Comparison of ENCODE assay signal across 15 cellular contexts in the genomic region with DNA sequence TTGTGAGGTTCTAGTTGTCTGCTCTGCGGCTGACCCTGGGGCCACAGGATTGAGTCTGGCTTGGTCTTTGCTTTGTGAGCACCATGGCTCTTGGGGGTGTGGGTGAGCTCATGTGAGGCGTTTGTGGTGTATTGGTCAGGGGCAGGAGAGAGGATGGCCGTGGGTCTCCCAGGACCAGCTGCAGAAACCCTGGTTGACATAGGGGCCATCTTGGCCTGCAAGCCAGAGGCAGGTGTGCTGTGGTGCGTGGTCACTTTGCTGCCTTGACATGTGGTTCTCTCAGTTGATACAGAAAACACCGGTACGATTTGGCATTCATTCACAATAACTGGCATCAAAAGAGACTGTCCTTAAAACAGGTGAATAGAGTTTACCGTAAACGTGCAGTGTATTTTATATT. TPM values are rescaled to one million over a fixed set of nuclear protein-coding genes. Genes with fewer than 3 reads are reported as not detected.
A peak's percentile ranks its signal among the peaks of the same experiment; 100 is the strongest.
DNase-seq lines count a peak whose midpoint lies in the region; ATAC-seq and FAIRE-seq lines count a peak whose summit lies in the region.
"Had no signal": no experiment of that assay in that cellular context is flagged by ENCODE, and none has a peak within 500 bp of the region (broad histone marks: within the 10 kb centered on the region; RNA-seq: fewer than 3 reads in every experiment).

No MANE protein-coding gene starts in this region.

- peak overlapping the region; percentile 82 to 86 for H3K27ac ChIP-seq in small intestine (ENCODE audit: low read depth in 1 of 2, low read length in 1 of 2)
- H3K27ac ChIP-seq: tibial artery had no signal

- H3K4me3 ChIP-seq in small intestine (ENCODE audit: low read depth in 1 of 2, low read length in 2 of 2): no peak overlapping the region
- H3K4me3 ChIP-seq: tibial artery had no signal

- no peak for FAIRE-seq in small intestine (lab: Jason Lieb, UNC)
- FAIRE-seq: H54 had no signal

- H3K4me1 ChIP-seq in small intestine (ENCODE audit: control insufficient read depth in 2 of 2, insufficient read depth in 1 of 2, low read depth in 1 of 2, low read length in 1 of 2): no peaks in the 10 kb centered on the region

- peaks cover 20% of the 10 kb centered on the region for H3K4me1 Mint-ChIP-seq in T-helper 2 cell treated with Interferon-gamma antibody and Interleukin-4, amounts not matched to agents 5 μg/mL and 100 μg/mL, for 36 hours (ENCODE audit: low read depth)
- peaks cover 34% of the 10 kb centered on the region for H3K4me1 Mint-ChIP-seq in activated CD8-positive, alpha-beta T cell treated with anti-CD3 and anti-CD28 coated beads, Interleukin-2, amount 10 ng/mL, durations not matched to agents 7 days and 5 days (ENCODE audit: low read depth)

- no peaks in the 10 kb centered on the region for H3K27me3 Mint-ChIP-seq in T-helper 2 cell treated with Interferon-gamma antibody and Interleukin-4, amounts not matched to agents 5 μg/mL and 100 μg/mL, for 36 hours (ENCODE audit: low read depth)
- H3K27me3 Mint-ChIP-seq in activated CD8-positive, alpha-beta T cell treated with anti-CD3 and anti-CD28 coated beads, Interleukin-2, amount 10 ng/mL, durations not matched to agents 7 days and 5 days (ENCODE audit: low read depth): no peaks in the 10 kb centered on the region

- DNase-seq in T-helper 2 cell treated with Interferon-gamma antibody and Interleukin-4, amounts not matched to agents 5 μg/mL and 100 μg/mL, for 36 hours (ENCODE audit: low spot score): no peak
- DNase-seq in T-helper 2 cell: no peak
- DNase-seq in activated CD8-positive, alpha-beta T cell treated with anti-CD3 and anti-CD28 coated beads, Interleukin-2, amount 10 ng/mL, durations not matched to agents 7 days and 5 days: peak; percentile 56
- DNase-seq in left lobe of liver (ENCODE audit: low spot score): no peak
- no peak for DNase-seq in small intestine
- no peak for DNase-seq in hypothalamus (lab: John Stamatoyannopoulos, UW)
- DNase-seq: 8988T, NCI-H187, NCI-H526 treated with DMSO at 0.1 percent for 48 hours, tibial artery had no signal

- H3K4me3 Mint-ChIP-seq in T-helper 2 cell treated with Interferon-gamma antibody and Interleukin-4, amounts not matched to agents 5 μg/mL and 100 μg/mL, for 36 hours: peak overlapping the region; percentile 80
- peak overlapping the region; percentile 77 for H3K4me3 Mint-ChIP-seq in activated CD8-positive, alpha-beta T cell treated with anti-CD3 and anti-CD28 coated beads, Interleukin-2, amount 10 ng/mL, durations not matched to agents 7 days and 5 days

- WGBS in small intestine, 3 donors: 54 to 69% (median 59%) methylated on average over 8 of the region's 8 CpGs

- peaks cover 15 to 27% of the 10 kb centered on the region in 2 donors for H3K36me3 ChIP-seq in small intestine (ENCODE audit: control insufficient read depth in 2 of 2, insufficient read depth in 2 of 2, low read length in 2 of 2)

- CTCF ChIA-PET in activated CD8-positive, alpha-beta T cell treated with anti-CD3 and anti-CD28 coated beads, Interleukin-2, amount 10 ng/mL, durations not matched to agents 7 days and 5 days (lab: Charles Lee): interaction anchor here (0.8 to 2.6 kb wide), 8 partner anchors 9 to 210 kb away, joined by 3 to 22 read pairs (median 4); a partner anchor contains a TSS

- no peaks in the 10 kb centered on the region for H3K9me3 Mint-ChIP-seq in T-helper 2 cell treated with Interferon-gamma antibody and Interleukin-4, amounts not matched to agents 5 μg/mL and 100 μg/mL, for 36 hours
- no peaks in the 10 kb centered on the region for H3K9me3 Mint-ChIP-seq in activated CD8-positive, alpha-beta T cell treated with anti-CD3 and anti-CD28 coated beads, Interleukin-2, amount 10 ng/mL, durations not matched to agents 7 days and 5 days (ENCODE audit: insufficient read depth)

- ATAC-seq in activated CD8-positive, alpha-beta T cell treated with anti-CD3 and anti-CD28 coated beads, Interleukin-2, amount 10 ng/mL, durations not matched to agents 7 days and 5 days: peak; percentile 45
- ATAC-seq in left lobe of liver: peak; percentile 44
- ATAC-seq in GM18907 (IDR thresholded peaks at IDR 0.05; ENCODE audit: unreplicated experiment): no peak
- ATAC-seq in HG02642 (IDR thresholded peaks at IDR 0.05; ENCODE audit: poor library complexity, unreplicated experiment): no peak
- ATAC-seq: Right ventricle myocardium inferior had no signal

- H3K27me3 ChIP-seq in small intestine (ENCODE audit: control insufficient read depth in 2 of 2, insufficient read depth in 2 of 2, low read length in 2 of 2): no peaks in the 10 kb centered on the region
- H3K27me3 ChIP-seq: tibial artery had no signal

- H3K27ac Mint-ChIP-seq in T-helper 2 cell treated with Interferon-gamma antibody and Interleukin-4, amounts not matched to agents 5 μg/mL and 100 μg/mL, for 36 hours: peak overlapping the region; percentile 99
- peak overlapping the region; percentile 100 for H3K27ac Mint-ChIP-seq in activated CD8-positive, alpha-beta T cell treated with anti-CD3 and anti-CD28 coated beads, Interleukin-2, amount 10 ng/mL, durations not matched to agents 7 days and 5 days

- POLR2A ChIA-PET in activated CD8-positive, alpha-beta T cell treated with anti-CD3 and anti-CD28 coated beads, Interleukin-2, amount 10 ng/mL, durations not matched to agents 7 days and 5 days (lab: Charles Lee): interaction anchor here (0.6 to 4.5 kb wide), 5 partner anchors 10 to 28 kb away, joined by 3 to 30 read pairs (median 6); a partner anchor contains a TSS

- peaks cover 56% of the 10 kb centered on the region for H3K36me3 Mint-ChIP-seq in T-helper 2 cell treated with Interferon-gamma antibody and Interleukin-4, amounts not matched to agents 5 μg/mL and 100 μg/mL, for 36 hours (ENCODE audit: low read depth)
- H3K36me3 Mint-ChIP-seq in activated CD8-positive, alpha-beta T cell treated with anti-CD3 and anti-CD28 coated beads, Interleukin-2, amount 10 ng/mL, durations not matched to agents 7 days and 5 days (ENCODE audit: low read depth): peaks cover 67% of the 10 kb centered on the region

- H3K9me3 ChIP-seq in small intestine (ENCODE audit: control insufficient read depth, low read depth): no peaks in the 10 kb centered on the region
- H3K9me3 ChIP-seq: tibial artery had no signal

RNA-seq across cellular contexts. Expression of a gene that starts 11.3 kb away (rescaled TPM):
- 10 to 100 TPM; 53.7 to 58.1 TPM for total RNA-seq in activated CD8-positive, alpha-beta T cell treated with anti-CD3 and anti-CD28 coated beads, Interleukin-2, amount 10 ng/mL, durations not matched to agents 7 days and 5 days
- 25.4 TPM for total RNA-seq in left lobe of liver
- 10 to 100 TPM; 14.6 to 25.0 (median 22.1) TPM for polyA plus RNA-seq in small intestine

RNA-seq across cellular contexts. Expression of a gene that starts 26.8 kb away (rescaled TPM):
- 10 to 100 TPM; 32.2 to 36.1 TPM for total RNA-seq in activated CD8-positive, alpha-beta T cell treated with anti-CD3 and anti-CD28 coated beads, Interleukin-2, amount 10 ng/mL, durations not matched to agents 7 days and 5 days
- total RNA-seq in left lobe of liver: 36.6 TPM
- 100 to 1,000 TPM in 2 of 3 donors, 10 to 100 TPM in 1; 71.5 to 174 (median 169) TPM for polyA plus RNA-seq in small intestine

RNA-seq across cellular contexts. Expression of a gene that starts 27.0 kb away (rescaled TPM):
- total RNA-seq in activated CD8-positive, alpha-beta T cell treated with anti-CD3 and anti-CD28 coated beads, Interleukin-2, amount 10 ng/mL, durations not matched to agents 7 days and 5 days: under 1 TPM; 0.34 to 0.81 TPM
- 13.4 TPM for total RNA-seq in left lobe of liver
- polyA plus RNA-seq in small intestine: 10 to 100 TPM in 2 of 3 donors, 1 to 10 TPM in 1; 4.7 to 26.4 (median 18.6) TPM

RNA-seq across cellular contexts. Expression of a gene that starts 28.2 kb away (rescaled TPM):
- total RNA-seq in activated CD8-positive, alpha-beta T cell treated with anti-CD3 and anti-CD28 coated beads, Interleukin-2, amount 10 ng/mL, durations not matched to agents 7 days and 5 days: 100 to 1,000 TPM; 120 to 136 TPM
- 38.5 TPM for total RNA-seq in left lobe of liver
- polyA plus RNA-seq in small intestine: 100 to 1,000 TPM in 2 of 3 donors, 10 to 100 TPM in 1; 34.3 to 115 (median 112) TPM

RNA-seq across cellular contexts. Expression of a gene that starts 37.2 kb away (rescaled TPM):
- total RNA-seq in activated CD8-positive, alpha-beta T cell treated with anti-CD3 and anti-CD28 coated beads, Interleukin-2, amount 10 ng/mL, durations not matched to agents 7 days and 5 days: not detected
- 64.8 TPM for total RNA-seq in left lobe of liver
- polyA plus RNA-seq in small intestine: 100 to 1,000 TPM; 112 to 941 (median 931) TPM
- total RNA-seq: Right ventricle myocardium inferior had no signal
- polyA plus RNA-seq: neural cell had no signal

Comparison
In these comparisons a context has a peak if more than half of its experiments do, and no peak if none do; other contexts are left out.
1. ATAC-seq: peak in activated CD8-positive, alpha-beta T cell treated with anti-CD3 and anti-CD28 coated beads, Interleukin-2, amount 10 ng/mL, durations not matched to agents 7 days and 5 days (single experiment) and left lobe of liver (single experiment); none in GM18907 (single experiment) and HG02642 (single experiment).